In the genomic region with DNA sequence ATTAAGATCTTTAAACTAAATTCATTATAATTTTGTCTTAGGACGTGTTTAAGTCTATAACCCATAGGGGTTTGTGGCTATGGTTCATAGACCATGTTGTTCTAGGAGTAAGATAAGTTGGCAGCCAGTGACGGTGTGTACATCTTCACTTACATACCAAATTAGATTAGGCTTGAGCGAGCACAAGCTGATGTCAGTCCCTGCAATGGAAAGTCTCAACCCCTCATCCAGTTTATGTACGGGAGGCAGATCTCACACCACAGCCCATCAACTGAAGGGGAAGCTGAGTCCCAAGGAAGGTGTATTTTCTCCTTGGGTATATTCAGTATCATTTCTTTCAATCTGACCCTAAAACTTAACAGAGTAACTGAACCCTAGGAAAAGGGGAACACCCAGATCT, we compare ENCODE assay signal across 26 cellular contexts.
"Had no signal": no experiment of that assay in that cellular context is flagged by ENCODE, and none has a peak within 500 bp of the region (broad histone marks: within the 10 kb centered on the region; RNA-seq: fewer than 3 reads in every experiment).

No MANE protein-coding gene starts in this region.

- H3K27ac ChIP-seq: adrenal gland, SK-N-MC had no signal

- H3K4me3 Mint-ChIP-seq: activated CD4-positive, alpha-beta memory T cell treated with anti-CD3 and anti-CD28 coated beads for 36 hours; activated CD4-positive, alpha-beta T cell treated with anti-CD3 and anti-CD28 coated beads, Interleukin-2, amount 10 ng/mL, durations not matched to agents 7 days and 5 days; activated naive CD4-positive, alpha-beta T cell treated with anti-CD3 and anti-CD28 coated beads for 36 hours; activated T-cell treated with anti-CD3 and anti-CD28 coated beads, Interleukin-2, amount 50 U/mL, for 4 hours; activated T-helper 1 cell treated with anti-CD3 and anti-CD28 coated beads, Interleukin-12 subunit alpha, Interleukin-12 subunit beta, Interleukin-2, Interleukin-4 antibody, amounts not matched to agents 30 ng/mL and 10 ng/mL and 1 ng/mL, durations not matched to agents 14 hours and 24 hours and 36 hours; brain had no signal

- FAIRE-seq: bronchial epithelial cell had no signal

- DNase-seq: activated CD4-positive, alpha-beta T cell treated with anti-CD3 and anti-CD28 coated beads, Interleukin-2, amount 10 ng/mL, durations not matched to agents 7 days and 5 days; activated CD8-positive, alpha-beta memory T cell treated with anti-CD3 and anti-CD28 coated beads, Interleukin-2, amount 50 U/mL, for 4 hours; activated gamma-delta T cell treated with Interleukin-2 at 50 U/mL for 16 hours; activated naive CD4-positive, alpha-beta T cell treated with anti-CD3 and anti-CD28 coated beads for 36 hours; activated T-cell treated with anti-CD3 and anti-CD28 coated beads for 4 hours; activated T-cell treated with anti-CD3 and anti-CD28 coated beads, Interleukin-2, amount 50 U/mL, for 4 hours; cerebellar nuclear complex; NCI-H1092 treated with DMSO at 0.1 percent for 48 hours; NCI-H1417; NCI-H146; NCI-H187; NCI-H2081; NCI-H226; NCI-H446 treated with DMSO at 0.1 percent for 48 hours; NCI-H524; NCI-H69; NK-92 treated with Interleukin-12 subunit alpha and Interleukin-12 subunit beta, amount 100 ng/mL, for 24 hours; Right ventricle myocardium superior; T1000 had no signal

- H3K9me3 Mint-ChIP-seq: activated CD4-positive, alpha-beta memory T cell treated with anti-CD3 and anti-CD28 coated beads for 36 hours; activated CD4-positive, alpha-beta T cell treated with anti-CD3 and anti-CD28 coated beads, Interleukin-2, amount 10 ng/mL, durations not matched to agents 7 days and 5 days; activated naive CD4-positive, alpha-beta T cell treated with anti-CD3 and anti-CD28 coated beads for 36 hours; activated naive CD4-positive, alpha-beta T cell treated with anti-CD3 and anti-CD28 coated beads, Interleukin-2, amount 50 U/mL, for 72 hours; activated T-cell treated with anti-CD3 and anti-CD28 coated beads, Interleukin-2, amount 50 U/mL, for 4 hours; activated T-helper 1 cell treated with anti-CD3 and anti-CD28 coated beads, Interleukin-12 subunit alpha, Interleukin-12 subunit beta, Interleukin-2, Interleukin-4 antibody, amounts not matched to agents 30 ng/mL and 10 ng/mL and 1 ng/mL, durations not matched to agents 14 hours and 24 hours and 36 hours had no signal

- H3K9me3 ChIP-seq: adrenal gland had no signal

- H3K36me3 ChIP-seq: adrenal gland had no signal

- H3K36me3 Mint-ChIP-seq: brain had no signal

- H3K27ac Mint-ChIP-seq: activated CD4-positive, alpha-beta memory T cell treated with anti-CD3 and anti-CD28 coated beads for 36 hours; activated CD4-positive, alpha-beta T cell treated with anti-CD3 and anti-CD28 coated beads, Interleukin-2, amount 10 ng/mL, durations not matched to agents 7 days and 5 days; activated naive CD4-positive, alpha-beta T cell treated with anti-CD3 and anti-CD28 coated beads for 36 hours; activated naive CD4-positive, alpha-beta T cell treated with anti-CD3 and anti-CD28 coated beads, Interleukin-2, amount 50 U/mL, for 72 hours; activated T-helper 1 cell treated with anti-CD3 and anti-CD28 coated beads, Interleukin-12 subunit alpha, Interleukin-12 subunit beta, Interleukin-2, Interleukin-4 antibody, amounts not matched to agents 30 ng/mL and 10 ng/mL and 1 ng/mL, durations not matched to agents 14 hours and 24 hours and 36 hours; brain had no signal

- H3K27me3 ChIP-seq: adrenal gland had no signal

- H3K4me3 ChIP-seq: adrenal gland, SK-N-MC had no signal
